1 cellular context compared by ENCODE assay signal in genomic region chr15:88907111-88907510, GRCh38.
TF ChIP-seq lines count a peak whose summit lies in the region.

No MANE protein-coding gene starts in this region.

TF ChIP-seq in GM23338, 12 proteins besides CTCF, POLR2A, EP300 and RAD21 (continued from another document):
- TF ChIP-seq REST (IDR thresholded peaks at IDR 0.05; ENCODE audit: unreplicated experiment) = no peak
- TF ChIP-seq ZNF462 (CRISPR knock-in tag; IDR thresholded peaks at IDR 0.05) = no peak
- no peak for TF ChIP-seq STAT1 (IDR thresholded peaks at IDR 0.05; ENCODE audit: unreplicated experiment)
- no peak for TF ChIP-seq EZH2phosphoT487 (IDR thresholded peaks at IDR 0.05; ENCODE audit: unreplicated experiment)
- TF ChIP-seq CREB1 (CRISPR knock-in tag; IDR thresholded peaks at IDR 0.05; ENCODE audit: low read depth) = no peak
- no peak for TF ChIP-seq ETS1 (IDR thresholded peaks at IDR 0.05)
- TF ChIP-seq EZH2 (IDR thresholded peaks at IDR 0.05; ENCODE audit: low read depth, unreplicated experiment) = no peak
- no peak for TF ChIP-seq NANOG (IDR thresholded peaks at IDR 0.05; ENCODE audit: borderline replicate concordance)
- TF ChIP-seq POLR2AphosphoS5 (IDR thresholded peaks at IDR 0.05; ENCODE audit: low read depth) = no peak; the same call in 1 of the 2 replicates
- no peak for TF ChIP-seq JUNB (IDR thresholded peaks at IDR 0.05; ENCODE audit: unreplicated experiment)
